18 cellular contexts compared by ENCODE assay signal in genomic region chr17:68627956-68628355, GRCh38. TPM values are rescaled to one million over a fixed set of nuclear protein-coding genes. Genes with fewer than 3 reads are reported as not detected.
A peak's percentile ranks its signal among the peaks of the same experiment; 100 is the strongest.
DNase-seq lines count a peak whose midpoint lies in the region; ATAC-seq and TF ChIP-seq lines count a peak whose summit lies in the region.
"Had no signal": no experiment of that assay in that cellular context is flagged by ENCODE, and none has a peak within 500 bp of the region (broad histone marks: within the 10 kb centered on the region; RNA-seq: fewer than 3 reads in every experiment).

No MANE protein-coding gene starts in this region.

- no peaks in the 10 kb centered on the region for H3K9me3 ChIP-seq in mucosa of descending colon
- no peaks in the 10 kb centered on the region for H3K9me3 ChIP-seq in upper lobe of right lung
- H3K9me3 ChIP-seq: suprapubic skin had no signal

- H3K36me3 Mint-ChIP-seq in activated CD4-positive, alpha-beta T cell treated with anti-CD3 and anti-CD28 coated beads, Interleukin-2, amount 10 ng/mL, durations not matched to agents 24 days and 14 days (ENCODE audit: low read depth): no peaks in the 10 kb centered on the region
- H3K36me3 Mint-ChIP-seq in activated CD4-positive, alpha-beta memory T cell treated with anti-CD3 and anti-CD28 coated beads for 36 hours: no peaks in the 10 kb centered on the region
- H3K36me3 Mint-ChIP-seq: CD4-positive, CD25-positive, alpha-beta regulatory T cell had no signal

- CTCF ChIA-PET in activated CD4-positive, alpha-beta memory T cell treated with anti-CD3 and anti-CD28 coated beads for 36 hours (lab: Charles Lee): no interaction called here

- ATAC-seq in esophagus mucosa (peak; percentile 85), mucosa of descending colon (peak; percentile 75), upper lobe of right lung (peak; percentile 58)
- ATAC-seq: activated CD8-positive, alpha-beta T cell treated with anti-CD3 and anti-CD28 coated beads, Interleukin-2, amount 10 ng/mL, durations not matched to agents 7 days and 5 days had no signal

- no peaks in the 10 kb centered on the region for H3K27me3 ChIP-seq in upper lobe of right lung
- H3K27me3 ChIP-seq: suprapubic skin had no signal

- no peaks in the 10 kb centered on the region for H3K4me1 Mint-ChIP-seq in activated CD4-positive, alpha-beta T cell treated with anti-CD3 and anti-CD28 coated beads, Interleukin-2, amount 10 ng/mL, durations not matched to agents 24 days and 14 days
- H3K4me1 Mint-ChIP-seq in activated CD4-positive, alpha-beta memory T cell treated with anti-CD3 and anti-CD28 coated beads for 36 hours (ENCODE audit: low read depth): no peaks in the 10 kb centered on the region
- H3K4me1 Mint-ChIP-seq: CD4-positive, CD25-positive, alpha-beta regulatory T cell had no signal

- H3K27ac ChIP-seq in upper lobe of right lung: no peak overlapping the region
- H3K27ac ChIP-seq: 22Rv1, suprapubic skin had no signal

- DNase-seq in activated CD4-positive, alpha-beta T cell treated with anti-CD3 and anti-CD28 coated beads, Interleukin-2, amount 10 ng/mL, durations not matched to agents 24 days and 14 days: peak; percentile 32
- DNase-seq in activated CD4-positive, alpha-beta T cell treated with anti-CD3 and anti-CD28 coated beads, Interleukin-2, amount 50 U/mL, for 48 hours: no peak
- DNase-seq in mucosa of descending colon (peak in 2 of 3 donors; percentile 17 to 23), upper lobe of right lung (no peak), H4 (ENCODE audit: low spot score) (no peak), NCI-H510A treated with DMSO at 0.1 percent for 48 hours (lab: John Stamatoyannopoulos, UW) (no peak)
- no peak for DNase-seq in activated CD4-positive, alpha-beta memory T cell treated with anti-CD3 and anti-CD28 coated beads for 36 hours
- DNase-seq: activated CD8-positive, alpha-beta T cell treated with anti-CD3 and anti-CD28 coated beads, Interleukin-2, amount 10 ng/mL, durations not matched to agents 7 days and 5 days; activated gamma-delta T cell treated with Interleukin-2 at 50 U/mL for 16 hours; CD4-positive, CD25-positive, alpha-beta regulatory T cell; EL; NCI-H1092 had no signal

- intact Hi-C loops in activated CD4-positive, alpha-beta T cell treated with anti-CD3 and anti-CD28 coated beads, Interleukin-2, amount 10 ng/mL, durations not matched to agents 24 days and 14 days (cut with micrococcal nuclease): no loop called here
- intact Hi-C loops in mucosa of descending colon (cut with DNase I, micrococcal nuclease): no loop called here
- intact Hi-C loops in upper lobe of right lung (cut with DNase I): no loop called here
- intact Hi-C loops in activated CD4-positive, alpha-beta memory T cell treated with anti-CD3 and anti-CD28 coated beads for 36 hours (cut with micrococcal nuclease): no loop called here

- no peak overlapping the region for H3K27ac Mint-ChIP-seq in activated CD4-positive, alpha-beta T cell treated with anti-CD3 and anti-CD28 coated beads, Interleukin-2, amount 10 ng/mL, durations not matched to agents 24 days and 14 days
- H3K27ac Mint-ChIP-seq in activated CD4-positive, alpha-beta memory T cell treated with anti-CD3 and anti-CD28 coated beads for 36 hours: no peak overlapping the region
- H3K27ac Mint-ChIP-seq: activated CD8-positive, alpha-beta T cell treated with anti-CD3 and anti-CD28 coated beads, Interleukin-2, amount 10 ng/mL, durations not matched to agents 7 days and 5 days; CD4-positive, CD25-positive, alpha-beta regulatory T cell; progenitor cell of endocrine pancreas had no signal

- no peaks in the 10 kb centered on the region for H3K9me3 Mint-ChIP-seq in activated CD4-positive, alpha-beta T cell treated with anti-CD3 and anti-CD28 coated beads, Interleukin-2, amount 10 ng/mL, durations not matched to agents 24 days and 14 days
- no peaks in the 10 kb centered on the region for H3K9me3 Mint-ChIP-seq in activated CD4-positive, alpha-beta memory T cell treated with anti-CD3 and anti-CD28 coated beads for 36 hours

- no peak overlapping the region for H3K4me3 Mint-ChIP-seq in activated CD4-positive, alpha-beta T cell treated with anti-CD3 and anti-CD28 coated beads, Interleukin-2, amount 10 ng/mL, durations not matched to agents 24 days and 14 days
- no peak overlapping the region for H3K4me3 Mint-ChIP-seq in activated CD4-positive, alpha-beta memory T cell treated with anti-CD3 and anti-CD28 coated beads for 36 hours
- H3K4me3 Mint-ChIP-seq: activated CD8-positive, alpha-beta T cell treated with anti-CD3 and anti-CD28 coated beads, Interleukin-2, amount 10 ng/mL, durations not matched to agents 7 days and 5 days; CD4-positive, CD25-positive, alpha-beta regulatory T cell had no signal

- H3K4me1 ChIP-seq in mucosa of descending colon (ENCODE audit: low read depth): peaks cover 7% of the 10 kb centered on the region
- no peaks in the 10 kb centered on the region for H3K4me1 ChIP-seq in upper lobe of right lung

- H3K27me3 Mint-ChIP-seq in activated CD4-positive, alpha-beta T cell treated with anti-CD3 and anti-CD28 coated beads, Interleukin-2, amount 10 ng/mL, durations not matched to agents 24 days and 14 days: peaks cover 9% of the 10 kb centered on the region
- peaks cover 10% of the 10 kb centered on the region for H3K27me3 Mint-ChIP-seq in activated CD4-positive, alpha-beta memory T cell treated with anti-CD3 and anti-CD28 coated beads for 36 hours

- POLR2A ChIA-PET in activated CD4-positive, alpha-beta memory T cell treated with anti-CD3 and anti-CD28 coated beads for 36 hours (lab: Charles Lee): no interaction called here

- TF ChIP-seq CTCF in mucosa of descending colon (IDR thresholded peaks at IDR 0.05): no peak
- TF ChIP-seq CTCF in upper lobe of right lung (IDR thresholded peaks at IDR 0.05): no peak

- no peaks in the 10 kb centered on the region for H3K36me3 ChIP-seq in mucosa of descending colon (ENCODE audit: low read depth)
- H3K36me3 ChIP-seq in upper lobe of right lung: no peaks in the 10 kb centered on the region
- H3K36me3 ChIP-seq: suprapubic skin had no signal

- H3K4me3 ChIP-seq in mucosa of descending colon (no peak overlapping the region), upper lobe of right lung (no peak overlapping the region)
- H3K4me3 ChIP-seq: suprapubic skin had no signal

RNA-seq across cellular contexts. Expression of gene FAM20A, which starts 26.8 kb away (rescaled TPM):
- not detected in 2 replicates for total RNA-seq in activated CD4-positive, alpha-beta T cell treated with anti-CD3 and anti-CD28 coated beads, Interleukin-2, amount 10 ng/mL, durations not matched to agents 24 days and 14 days
- 13.6 TPM for total RNA-seq in esophagus mucosa
- 1 to 10 TPM; 1.9 to 6.1 (median 5.8) TPM for total RNA-seq in mucosa of descending colon
- total RNA-seq in upper lobe of right lung: 43.3 TPM
- not detected in 2 replicates for total RNA-seq in H4 (2014; rRNA removed; shearing (Covaris generic))
- total RNA-seq in activated CD4-positive, alpha-beta memory T cell treated with anti-CD3 and anti-CD28 coated beads for 36 hours: not detected
- total RNA-seq: activated CD8-positive, alpha-beta T cell treated with anti-CD3 and anti-CD28 coated beads, Interleukin-2, amount 10 ng/mL, durations not matched to agents 7 days and 5 days; CD4-positive, CD25-positive, alpha-beta regulatory T cell; dermis microvascular lymphatic vessel endothelial cell; SK-MEL-5 had no signal

Comparison
In these comparisons a context has a peak if more than half of its experiments do, and no peak if none do; other contexts are left out.
1. DNase-seq: peak in activated CD4-positive, alpha-beta T cell treated with anti-CD3 and anti-CD28 coated beads, Interleukin-2, amount 10 ng/mL, durations not matched to agents 24 days and 14 days (single experiment) and mucosa of descending colon (2 of 3); none in activated CD4-positive, alpha-beta T cell treated with anti-CD3 and anti-CD28 coated beads, Interleukin-2, amount 50 U/mL, for 48 hours (0 of 2), upper lobe of right lung (single experiment), H4 (single experiment), activated CD4-positive, alpha-beta memory T cell treated with anti-CD3 and anti-CD28 coated beads for 36 hours (single experiment) and NCI-H510A treated with DMSO at 0.1 percent for 48 hours (single experiment).
2. Peak in every context shown above with its lines, with median percentiles within 50 percentile points of each other: ATAC-seq.